Comparison of ENCODE assay signal across 12 cellular contexts in genomic region chr13:113997845-113998751, GRCh38. TPM values are rescaled to one million over a fixed set of nuclear protein-coding genes. Genes with fewer than 3 reads are reported as not detected.
DNase-seq lines count a peak whose midpoint lies in the region; ATAC-seq, FAIRE-seq and TF ChIP-seq lines count a peak whose summit lies in the region.
"Had no signal": no experiment of that assay in that cellular context is flagged by ENCODE, and none has a peak within 500 bp of the region (broad histone marks: within the 10 kb centered on the region; RNA-seq: fewer than 3 reads in every experiment).

No MANE protein-coding gene starts in this region.

- no peak for TF ChIP-seq CTCF in lung (IDR thresholded peaks at IDR 0.05; ENCODE audit: control extremely low read depth, extremely low read depth)
- no peak for TF ChIP-seq CTCF in tibial nerve (IDR thresholded peaks at IDR 0.05)

- H3K4me1 ChIP-seq in lung (ENCODE audit: control insufficient read depth in 2 of 2, insufficient read depth in 2 of 2, low read length in 2 of 2) (no peaks in the 10 kb centered on the region), tibial nerve (peaks cover 0 to 14% (median 10%) of the 10 kb centered on the region in 4 donors)

- ATAC-seq in lung (ENCODE audit: insufficient read depth, low FRiP score), result peak; percentile 16
- no peak for ATAC-seq in GM18907 (IDR thresholded peaks at IDR 0.05; ENCODE audit: unreplicated experiment)

- H3K27me3 ChIP-seq in lung (ENCODE audit: control insufficient read depth, insufficient read depth) (no peaks in the 10 kb centered on the region), tibial nerve (no peaks in the 10 kb centered on the region)
- H3K27me3 ChIP-seq: BLaER1 treated with 17β-estradiol and CSF1 and Interleukin-3, amounts not matched to agents 10 nM and 100 nM; MG63 had no signal

- TF ChIP-seq POLR2A in tibial nerve (IDR thresholded peaks at IDR 0.05), result no peak

- peak overlapping the region in 1 of 2 donors; percentile 57 for H3K27ac ChIP-seq in lung (ENCODE audit: low read depth in 1 of 2, low read length in 1 of 2)
- H3K27ac ChIP-seq in tibial nerve, result peak overlapping the region in 3 of 4 donors; percentile 21 to 60 (median 53)
- H3K27ac ChIP-seq: BLaER1 treated with 17β-estradiol and CSF1 and Interleukin-3, amounts not matched to agents 10 nM and 100 nM; SK-N-MC had no signal

- no peak for DNase-seq in activated T-cell treated with anti-CD3 and anti-CD28 coated beads, Interleukin-2, amount 50 U/mL, for 24 hours
- no peak for DNase-seq in activated T-cell treated with anti-CD3 and anti-CD28 coated beads, Interleukin-2, amount 50 U/mL, for 1 hour
- peak; percentile 43 for DNase-seq in brain pericyte (ENCODE audit: low read depth, low spot score)
- DNase-seq in lung (ENCODE audit: low spot score), result no peak
- peak; percentile 52 to 63 for DNase-seq in tibial nerve (ENCODE audit: low spot score in 2 of 2)
- DNase-seq in GM19239 (ENCODE audit: insufficient read length, low spot score), result no peak
- DNase-seq in mucosa of gallbladder (ENCODE audit: low spot score), result no peak
- DNase-seq: MG63 had no signal

- H3K36me3 ChIP-seq in lung (ENCODE audit: control insufficient read depth in 2 of 2, insufficient read depth in 2 of 2, low read length in 2 of 2), result peaks cover 0 to 34% of the 10 kb centered on the region in 2 donors
- H3K36me3 ChIP-seq in tibial nerve, result peaks cover 0 to 66% (median 0%) of the 10 kb centered on the region in 3 donors

- H3K4me1 Mint-ChIP-seq in activated T-cell treated with anti-CD3 and anti-CD28 coated beads, Interleukin-2, amount 50 U/mL, for 24 hours (ENCODE audit: low read depth), result peaks cover 2% of the 10 kb centered on the region

- WGBS in lung, 2 donors, result 71 to 89% methylated on average over 29 of the region's 29 CpGs
- 55 to 62% methylated on average over 23 to 25 of the region's 29 CpGs for WGBS in tibial nerve, 2 donors

- no peak for FAIRE-seq in GM19239 (lab: Jason Lieb, UNC)

- peak overlapping the region; percentile 39 for H3K27ac Mint-ChIP-seq in activated T-cell treated with anti-CD3 and anti-CD28 coated beads, Interleukin-2, amount 50 U/mL, for 24 hours

- H3K4me3 ChIP-seq in lung (no peak overlapping the region), tibial nerve (no peak overlapping the region)
- H3K4me3 ChIP-seq: BLaER1 treated with 17β-estradiol and CSF1 and Interleukin-3, amounts not matched to agents 10 nM and 100 nM; MG63; SK-N-MC; smooth muscle cell had no signal

- no peaks in the 10 kb centered on the region for H3K9me3 Mint-ChIP-seq in activated T-cell treated with anti-CD3 and anti-CD28 coated beads, Interleukin-2, amount 50 U/mL, for 24 hours

- H3K4me3 Mint-ChIP-seq in activated T-cell treated with anti-CD3 and anti-CD28 coated beads, Interleukin-2, amount 50 U/mL, for 24 hours, result no peak overlapping the region

- peaks cover 63% of the 10 kb centered on the region for H3K36me3 Mint-ChIP-seq in activated T-cell treated with anti-CD3 and anti-CD28 coated beads, Interleukin-2, amount 50 U/mL, for 24 hours (ENCODE audit: low read depth)

- H3K9me3 ChIP-seq in lung (ENCODE audit: control insufficient read depth in 2 of 2, insufficient read depth in 1 of 2, low read length in 1 of 2) (no peaks in the 10 kb centered on the region), tibial nerve (no peaks in the 10 kb centered on the region)
- H3K9me3 ChIP-seq: BLaER1 treated with 17β-estradiol and CSF1 and Interleukin-3, amounts not matched to agents 10 nM and 100 nM; MG63 had no signal

- no peaks in the 10 kb centered on the region for H3K27me3 Mint-ChIP-seq in activated T-cell treated with anti-CD3 and anti-CD28 coated beads, Interleukin-2, amount 50 U/mL, for 24 hours

- TF ChIP-seq EP300 in tibial nerve (IDR thresholded peaks at IDR 0.05), result peak in 1 of 2 donors; percentile 79

RNA-seq across cellular contexts. Expression of gene C13orf46, which starts 24.2 kb away (rescaled TPM):
- total RNA-seq in lung (10 to 100 TPM in 1 of 2 donors, 1 to 10 TPM in 1; 1.1 to 11.3 TPM), tibial nerve (10 to 100 TPM in 1 of 4 donors, 1 to 10 TPM in 3; 3.3 to 17.7 (median 4.1) TPM), mucosa of gallbladder (11.8 TPM)
- polyA plus RNA-seq in lung, result 10 to 100 TPM in 1 of 2 donors, 1 to 10 TPM in 1; 2.7 to 10.1 TPM

Comparison
In these comparisons a context has a peak if more than half of its experiments do, and no peak if none do; other contexts are left out.
1. DNase-seq: peak in brain pericyte (single experiment) and tibial nerve (2 of 2); none in activated T-cell treated with anti-CD3 and anti-CD28 coated beads, Interleukin-2, amount 50 U/mL, for 24 hours (single experiment), activated T-cell treated with anti-CD3 and anti-CD28 coated beads, Interleukin-2, amount 50 U/mL, for 1 hour (single experiment), lung (single experiment), GM19239 (single experiment) and mucosa of gallbladder (single experiment).